ENCODE assay signal across 8 cellular contexts in genomic region chr6:138772596-138773176, GRCh38.
DNase-seq lines count a peak whose midpoint lies in the region; ATAC-seq and TF ChIP-seq lines count a peak whose summit lies in the region.

No MANE protein-coding gene starts in this region.

- DNase-seq in AG10803 (ENCODE audit: low read depth) (no peak), iPS DF 6.9 (ENCODE audit: low read depth, low spot score) (no peak), substantia nigra (lab: John Stamatoyannopoulos, UW) (no peak), GOT3 (lab: John Stamatoyannopoulos, UW) (no peak), DMS153 (lab: John Stamatoyannopoulos, UW) (no peak), HK-2 (ENCODE audit: unreplicated experiment) (no peak)

- H3K36me3 ChIP-seq in iPS DF 6.9 (ENCODE audit: control insufficient read depth, insufficient read depth, low read length), result no peaks in the 10 kb centered on the region

- peak; percentile 0 for ATAC-seq in GM21825 (IDR thresholded peaks at IDR 0.05; ENCODE audit: unreplicated experiment)

- no peaks in the 10 kb centered on the region for H3K9me3 ChIP-seq in iPS DF 6.9 (ENCODE audit: control insufficient read depth, insufficient read depth, low read length)

- H3K27ac ChIP-seq in iPS DF 6.9 (ENCODE audit: low read length) (no peak overlapping the region), substantia nigra (ENCODE audit: low read depth, low read length, poor library complexity, severe bottlenecking) (peak overlapping the region; percentile 100)

- H3K4me3 ChIP-seq in AG10803 (ENCODE audit: low read length), result peak overlapping the region; percentile 91
- H3K4me3 ChIP-seq in WI38 (ENCODE audit: low read depth, low read length), result peak overlapping the region; percentile 82
- H3K4me3 ChIP-seq in iPS DF 6.9 (ENCODE audit: low read length), result peak overlapping the region; percentile 95; the same call in 1 of the 2 replicates

- H3K4me1 ChIP-seq in iPS DF 6.9 (ENCODE audit: control insufficient read depth, insufficient read depth, low read length), result no peaks in the 10 kb centered on the region

- H3K27me3 ChIP-seq in iPS DF 6.9 (ENCODE audit: control insufficient read depth, insufficient read depth, low read length), result no peaks in the 10 kb centered on the region

- WGBS in iPS DF 6.9 (ENCODE audit: insufficient coverage, insufficient read length), result no CpG with 5 or more reads among the region's 8 CpGs

- TF ChIP-seq CTCF in AG10803 (conservative IDR thresholded peaks at IDR 0.05; ENCODE audit: low read length), result no peak
- TF ChIP-seq CTCF in WI38 (IDR thresholded peaks at IDR 0.05; ENCODE audit: low read depth, low read length), result no peak
